17 cellular contexts compared by ENCODE assay signal in the genomic region with DNA sequence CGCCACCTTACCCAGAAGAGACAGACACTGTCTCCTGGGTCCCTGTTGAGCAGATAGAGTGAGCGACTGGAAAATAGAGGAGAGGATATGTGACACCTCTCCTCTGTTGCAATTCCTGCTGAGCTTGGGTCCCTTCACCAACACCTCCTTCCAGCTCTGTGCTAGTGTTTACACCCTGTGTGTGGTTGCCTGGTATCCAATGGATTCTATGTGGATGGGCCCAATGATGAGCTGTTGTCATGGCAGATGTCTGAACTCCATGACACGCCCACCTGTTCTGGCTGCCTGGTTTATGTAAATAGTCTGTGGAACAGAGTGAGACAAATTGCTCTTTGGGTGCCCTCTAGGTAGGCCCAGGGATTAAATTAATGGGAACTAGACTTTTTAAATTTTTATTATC. TPM values are rescaled to one million over a fixed set of nuclear protein-coding genes. Genes with fewer than 3 reads are reported as not detected.
DNase-seq lines count a peak whose midpoint lies in the region; ATAC-seq and TF ChIP-seq lines count a peak whose summit lies in the region.
"Had no signal": no experiment of that assay in that cellular context is flagged by ENCODE, and none has a peak within 500 bp of the region (broad histone marks: within the 10 kb centered on the region; RNA-seq: fewer than 3 reads in every experiment).

No MANE protein-coding gene starts in this region.

- intact Hi-C loops in left colon (cut with DNase I, micrococcal nuclease): no loop called here
- intact Hi-C loops in activated naive CD4-positive, alpha-beta T cell treated with anti-CD3 and anti-CD28 coated beads for 36 hours (cut with micrococcal nuclease): no loop called here

- H3K36me3 Mint-ChIP-seq in activated naive CD4-positive, alpha-beta T cell treated with anti-CD3 and anti-CD28 coated beads for 36 hours (ENCODE audit: low read depth): peaks cover 53% of the 10 kb centered on the region

- H3K4me3 Mint-ChIP-seq in activated naive CD4-positive, alpha-beta T cell treated with anti-CD3 and anti-CD28 coated beads for 36 hours: no peak overlapping the region
- H3K4me3 Mint-ChIP-seq: CD4-positive, alpha-beta T cell; T-helper 1 cell treated with Interleukin-12 subunit alpha and Interleukin-12 subunit beta and Interleukin-4 antibody, amounts not matched to agents 30 μg/mL and 1 μg/mL, for 36 hours had no signal

- H3K4me1 Mint-ChIP-seq in activated naive CD4-positive, alpha-beta T cell treated with anti-CD3 and anti-CD28 coated beads for 36 hours (ENCODE audit: low read depth): no peaks in the 10 kb centered on the region

- CTCF ChIA-PET in HEK293 (lab: Yijun Ruan, JAX): interaction anchor here (0.7 to 1.0 kb wide), 2 partner anchors 10 to 22 kb away, joined by 3 read pairs; no protein-coding TSS in a partner anchor
- CTCF ChIA-PET in activated naive CD4-positive, alpha-beta T cell treated with anti-CD3 and anti-CD28 coated beads for 36 hours (lab: Charles Lee): interaction anchor here (0.8 kb wide), 1 partner anchor 439 kb away, joined by 6 read pairs; no protein-coding TSS in a partner anchor

- H3K27me3 Mint-ChIP-seq in activated naive CD4-positive, alpha-beta T cell treated with anti-CD3 and anti-CD28 coated beads for 36 hours (ENCODE audit: low read depth): no peaks in the 10 kb centered on the region
- H3K27me3 Mint-ChIP-seq: CD4-positive, alpha-beta T cell had no signal

- H3K4me3 ChIP-seq in HEK293 (ENCODE audit: low read depth, low read length) (no peak overlapping the region), RWPE2 (ENCODE audit: severe bottlenecking) (no peak overlapping the region)
- H3K4me3 ChIP-seq: adrenal gland, colonic mucosa, lung, PC-9 had no signal

- TF ChIP-seq CTCF in HEK293 (tag by site-specific recombination; IDR thresholded peaks at IDR 0.05): no peak
- no peak for TF ChIP-seq CTCF in RWPE2 (IDR thresholded peaks at IDR 0.05; ENCODE audit: poor library complexity, severe bottlenecking)

- H3K4me1 ChIP-seq in HEK293 (ENCODE audit: control insufficient read depth, insufficient read depth, low read length) (no peaks in the 10 kb centered on the region), RWPE2 (ENCODE audit: insufficient read depth, poor library complexity, severe bottlenecking) (no peaks in the 10 kb centered on the region)
- H3K4me1 ChIP-seq: adrenal gland, colonic mucosa had no signal

- no peaks in the 10 kb centered on the region for H3K9me3 Mint-ChIP-seq in activated naive CD4-positive, alpha-beta T cell treated with anti-CD3 and anti-CD28 coated beads for 36 hours
- H3K9me3 Mint-ChIP-seq: CD4-positive, alpha-beta T cell; T-helper 1 cell treated with Interleukin-12 subunit alpha and Interleukin-12 subunit beta and Interleukin-4 antibody, amounts not matched to agents 30 μg/mL and 1 μg/mL, for 36 hours had no signal

- ATAC-seq in RWPE2 (ENCODE audit: low read depth) (peak; percentile 43; the same call in 1 of the 3 replicates), left colon (peak; percentile 38)

- H3K27ac ChIP-seq in HEK293 (ENCODE audit: extremely low read depth, low read depth, low read length) (no peak overlapping the region), RWPE2 (ENCODE audit: poor library complexity, severe bottlenecking) (no peak overlapping the region), substantia nigra (ENCODE audit: low read depth, low read length, poor library complexity, severe bottlenecking) (no peak overlapping the region)
- H3K27ac ChIP-seq: 22Rv1, adrenal gland, colonic mucosa, PC-9 had no signal

- H3K9me3 ChIP-seq in HEK293 (ENCODE audit: control insufficient read depth, insufficient read depth, low read depth, low read length): no peaks in the 10 kb centered on the region
- no peaks in the 10 kb centered on the region for H3K9me3 ChIP-seq in RWPE2 (ENCODE audit: severe bottlenecking)
- H3K9me3 ChIP-seq: adrenal gland, colonic mucosa had no signal

- POLR2A ChIA-PET in HEK293 (lab: Yijun Ruan, JAX): interaction anchor here (0.5 kb wide), 1 partner anchor 142 kb away, joined by 4 read pairs; no protein-coding TSS in a partner anchor

- peak; percentile 42 for DNase-seq in DMS 273 (lab: John Stamatoyannopoulos, UW; ENCODE audit: unreplicated experiment)
- no peak for DNase-seq in DMS 273 treated with DMSO at 0.1 percent for 48 hours (lab: John Stamatoyannopoulos, UW)
- DNase-seq in RWPE2 (ENCODE audit: low spot score): no peak
- no peak for DNase-seq in left colon
- DNase-seq in substantia nigra (lab: John Stamatoyannopoulos, UW): no peak
- no peak for DNase-seq in NK-92 treated with Interleukin-12 subunit alpha and Interleukin-12 subunit beta, amount 100 ng/mL, for 24 hours (lab: John Stamatoyannopoulos, UW)
- no peak for DNase-seq in activated naive CD4-positive, alpha-beta T cell treated with anti-CD3 and anti-CD28 coated beads for 36 hours
- DNase-seq: adrenal gland; CD4-positive, alpha-beta T cell; colonic mucosa; GF-D8; NCI-H1436; PC-9 had no signal

- no peak overlapping the region for H3K27ac Mint-ChIP-seq in activated naive CD4-positive, alpha-beta T cell treated with anti-CD3 and anti-CD28 coated beads for 36 hours
- H3K27ac Mint-ChIP-seq: CD4-positive, alpha-beta T cell; T-helper 1 cell treated with Interleukin-12 subunit alpha and Interleukin-12 subunit beta and Interleukin-4 antibody, amounts not matched to agents 30 μg/mL and 1 μg/mL, for 36 hours had no signal

- H3K36me3 ChIP-seq in HEK293 (ENCODE audit: control insufficient read depth in 2 of 2, insufficient read depth in 1 of 2, low read length in 2 of 2) (peaks cover 59 to 98% of the 10 kb centered on the region in 2 experiments), RWPE2 (ENCODE audit: low read depth) (peaks cover 95% of the 10 kb centered on the region)

- no peaks in the 10 kb centered on the region for H3K27me3 ChIP-seq in RWPE2 (ENCODE audit: insufficient read depth, poor library complexity, severe bottlenecking)
- H3K27me3 ChIP-seq: adrenal gland, colonic mucosa had no signal

TF ChIP-seq in HEK293, 187 proteins besides CTCF, POLR2A, EP300 and RAD21:
- TF ChIP-seq KLF9 (tag by site-specific recombination; IDR thresholded peaks at IDR 0.05; ENCODE audit: low read depth) (peak; percentile 30; the same call in 1 of the 2 replicates), SP7 (tag by site-specific recombination; IDR thresholded peaks at IDR 0.05) (no peak)

RNA-seq across cellular contexts. Expression of gene RBM5, which starts 23.7 kb away (rescaled TPM):
- 100 to 1,000 TPM; 124 to 135 TPM for total RNA-seq in left colon
- 100 to 1,000 TPM; 124 to 129 TPM for total RNA-seq in activated naive CD4-positive, alpha-beta T cell treated with anti-CD3 and anti-CD28 coated beads for 36 hours

RNA-seq across cellular contexts. Expression of gene SEMA3F, which starts 42.7 kb away (rescaled TPM):
- 10 to 100 TPM; 11.5 to 12.1 TPM for total RNA-seq in left colon
- total RNA-seq in activated naive CD4-positive, alpha-beta T cell treated with anti-CD3 and anti-CD28 coated beads for 36 hours: not detected

Comparison
In these comparisons a context has a peak if more than half of its experiments do, and no peak if none do; other contexts are left out.
1. RNA of gene SEMA3F, which starts 42.7 kb away (total RNA-seq): 11.5 to 12.1 TPM in left colon; not detected in activated naive CD4-positive, alpha-beta T cell treated with anti-CD3 and anti-CD28 coated beads for 36 hours; every median in the first group is over 10 times any median in the second.